ENCODE assay signal across 8 cellular contexts in genomic region chr15:76903251-76903681, GRCh38. TPM values are rescaled to one million over a fixed set of nuclear protein-coding genes. Genes with fewer than 3 reads are reported as not detected.
DNase-seq lines count a peak whose midpoint lies in the region; ATAC-seq and TF ChIP-seq lines count a peak whose summit lies in the region.

No MANE protein-coding gene starts in this region.

- H3K27me3 ChIP-seq in CD4-positive, CD25-positive, alpha-beta regulatory T cell (ENCODE audit: control insufficient read depth, insufficient read depth, low read length), result no peaks in the 10 kb centered on the region
- H3K27me3 ChIP-seq in endocrine pancreas (ENCODE audit: control insufficient read depth, insufficient read depth, low read length), result no peaks in the 10 kb centered on the region

- H3K4me3 ChIP-seq in CD4-positive, CD25-positive, alpha-beta regulatory T cell (ENCODE audit: low read depth, low read length), result peak overlapping the region; percentile 13
- H3K4me3 ChIP-seq in GM12875 (ENCODE audit: low read depth, low read length) (no peak overlapping the region), endocrine pancreas (ENCODE audit: control insufficient read depth, insufficient read depth, low read length) (peak overlapping the region; percentile 78)

- peaks cover 20 to 44% (median 27%) of the 10 kb centered on the region in 4 donors for H3K4me1 Mint-ChIP-seq in CD4-positive, CD25-positive, alpha-beta regulatory T cell

- H3K27me3 Mint-ChIP-seq in CD4-positive, CD25-positive, alpha-beta regulatory T cell, result peaks cover 5% of the 10 kb centered on the region

- peaks cover 0 to 2% (median 0%) of the 10 kb centered on the region in 7 donors for H3K9me3 Mint-ChIP-seq in CD4-positive, CD25-positive, alpha-beta regulatory T cell

- H3K9me3 ChIP-seq in CD4-positive, CD25-positive, alpha-beta regulatory T cell (ENCODE audit: control insufficient read depth in 2 of 2, low read length in 2 of 2), result no peaks in the 10 kb centered on the region
- H3K9me3 ChIP-seq in endocrine pancreas (ENCODE audit: control insufficient read depth, low read length), result no peaks in the 10 kb centered on the region

- H3K4me1 ChIP-seq in CD4-positive, CD25-positive, alpha-beta regulatory T cell (ENCODE audit: control insufficient read depth, insufficient read depth, low read length, poor library complexity, severe bottlenecking), result peaks cover 20% of the 10 kb centered on the region
- H3K4me1 ChIP-seq in endocrine pancreas (ENCODE audit: control insufficient read depth, insufficient read depth, low read length), result peaks cover 5% of the 10 kb centered on the region

- H3K27ac ChIP-seq in CD4-positive, CD25-positive, alpha-beta regulatory T cell (ENCODE audit: insufficient read depth, low read length, poor library complexity, severe bottlenecking), result peak overlapping the region; percentile 76

- peak; percentile 28 to 38 for ATAC-seq in CD4-positive, CD25-positive, alpha-beta regulatory T cell (ENCODE audit: low read depth in 2 of 2)
- no peak for ATAC-seq in HG02973 (IDR thresholded peaks at IDR 0.05; ENCODE audit: unreplicated experiment)
- ATAC-seq in HG02623 (IDR thresholded peaks at IDR 0.05; ENCODE audit: unreplicated experiment), result no peak

- DNase-seq in CD4-positive, CD25-positive, alpha-beta regulatory T cell, result peak in 2 of 3 donors; percentile 18 to 53
- peak; percentile 44 for DNase-seq in RPMI7951 (ENCODE audit: low read depth)
- peak; percentile 23 for DNase-seq in putamen (ENCODE audit: low spot score)
- no peak for DNase-seq in activated gamma-delta T cell (lab: John Stamatoyannopoulos, UW)

- H3K4me3 Mint-ChIP-seq in CD4-positive, CD25-positive, alpha-beta regulatory T cell, result peak overlapping the region; percentile 93 to 98 (median 94)

- TF ChIP-seq CTCF in GM12875 (IDR thresholded peaks at IDR 0.05; ENCODE audit: borderline replicate concordance, insufficient read depth, low read depth, low read length), result peak; percentile 46; the same call in 1 of the 2 replicates

- peaks cover 12% of the 10 kb centered on the region for H3K36me3 Mint-ChIP-seq in CD4-positive, CD25-positive, alpha-beta regulatory T cell

- H3K36me3 ChIP-seq in CD4-positive, CD25-positive, alpha-beta regulatory T cell (ENCODE audit: control insufficient read depth, insufficient read depth, low read length), result no peaks in the 10 kb centered on the region
- no peaks in the 10 kb centered on the region for H3K36me3 ChIP-seq in endocrine pancreas (ENCODE audit: control insufficient read depth, insufficient read depth, low read length)

- no peak overlapping the region for H3K9ac ChIP-seq in endocrine pancreas (ENCODE audit: control insufficient read depth, insufficient read depth, low read length)

- peak overlapping the region; percentile 14 to 96 (median 95) for H3K27ac Mint-ChIP-seq in CD4-positive, CD25-positive, alpha-beta regulatory T cell

RNA-seq across cellular contexts. Expression of gene SCAPER, which starts 1.9 kb away (rescaled TPM):
- total RNA-seq in CD4-positive, CD25-positive, alpha-beta regulatory T cell, result 38.1 TPM
- polyA plus RNA-seq in CD4-positive, CD25-positive, alpha-beta regulatory T cell, result 10 to 100 TPM; 13.2 to 16.9 (median 14.5) TPM
- 10.6 and 13.9 TPM in 2 replicates for total RNA-seq in RPMI7951 (2014; rRNA removed; shearing (Covaris generic))

RNA-seq across cellular contexts. Expression of gene RCN2, which starts 28.3 kb away (rescaled TPM):
- total RNA-seq in CD4-positive, CD25-positive, alpha-beta regulatory T cell, result 17.3 TPM
- 10 to 100 TPM; 35.8 to 47.3 (median 41.6) TPM for polyA plus RNA-seq in CD4-positive, CD25-positive, alpha-beta regulatory T cell
- total RNA-seq in RPMI7951 (2014; rRNA removed; shearing (Covaris generic)), result 122 and 145 TPM in 2 replicates

Comparison
In these comparisons a context has a peak if more than half of its experiments do, and no peak if none do; other contexts are left out.
1. ATAC-seq: peak in CD4-positive, CD25-positive, alpha-beta regulatory T cell (2 of 2); none in HG02973 (single experiment) and HG02623 (single experiment).